ENCODE assay signal across 18 cellular contexts in the genomic region with DNA sequence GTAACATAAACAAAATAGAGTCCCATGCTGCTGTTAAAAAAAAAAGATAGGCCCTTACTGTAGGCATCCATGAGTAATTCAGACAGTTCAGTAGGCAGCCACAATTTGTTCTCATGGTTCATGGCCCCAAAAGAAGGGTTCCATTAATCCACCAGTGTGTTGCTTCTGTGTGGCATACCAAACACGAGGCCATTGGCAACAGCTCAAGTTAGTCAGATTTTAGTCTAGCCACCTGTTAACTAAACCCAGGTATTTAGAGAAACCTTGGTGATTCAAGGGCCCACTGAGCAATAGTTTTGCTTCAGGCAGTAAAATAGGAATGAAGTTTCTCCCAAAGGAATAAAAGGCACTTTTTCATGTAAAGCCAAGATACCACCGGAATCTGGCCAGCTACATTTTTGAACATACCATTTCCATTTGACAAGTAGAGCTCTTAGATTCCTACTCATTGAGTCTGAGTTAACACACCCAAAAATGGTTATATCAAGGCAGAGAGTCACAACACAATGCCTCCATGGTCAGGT.
DNase-seq lines count a peak whose midpoint lies in the region; ATAC-seq, FAIRE-seq and TF ChIP-seq lines count a peak whose summit lies in the region.
"Had no signal": no experiment of that assay in that cellular context is flagged by ENCODE, and none has a peak within 500 bp of the region (broad histone marks: within the 10 kb centered on the region; RNA-seq: fewer than 3 reads in every experiment).

No MANE protein-coding gene starts in this region.

- H3K27me3 ChIP-seq in bronchial epithelial cell (ENCODE audit: control insufficient read depth, insufficient read depth, low read length) (peaks cover 3% of the 10 kb centered on the region), foreskin keratinocyte (peaks cover 11% of the 10 kb centered on the region), MM.1S (replicated peaks; ENCODE audit: insufficient read depth, low read length) (no peaks in the 10 kb centered on the region)

- no peak for FAIRE-seq in bronchial epithelial cell (lab: Jason Lieb, UNC)
- FAIRE-seq: D721Med, G401.6, GM12891, GM19239, H1 had no signal

- H3K36me3 ChIP-seq in bronchial epithelial cell (ENCODE audit: control insufficient read depth, insufficient read depth, low read length) (no peaks in the 10 kb centered on the region), MM.1S (replicated peaks; ENCODE audit: insufficient read depth, low read length) (no peaks in the 10 kb centered on the region)

- TF ChIP-seq CTCF in RWPE1 (conservative IDR thresholded peaks at IDR 0.05; ENCODE audit: low read depth) (no peak), bronchial epithelial cell (IDR thresholded peaks at IDR 0.05; ENCODE audit: insufficient read depth, low read length, severe bottlenecking) (no peak), foreskin keratinocyte (conservative IDR thresholded peaks at IDR 0.05) (no peak), MM.1S (IDR thresholded peaks at IDR 0.05; ENCODE audit: low read length) (no peak)

- no peaks in the 10 kb centered on the region for H4K20me1 ChIP-seq in MM.1S (ENCODE audit: insufficient read depth, low read length)

- DNase-seq in RWPE1 (ENCODE audit: low spot score) (peak; percentile 16), bronchial epithelial cell (ENCODE audit: low read depth) (peak; percentile 34), foreskin keratinocyte (peak; percentile 67 to 96), renal cortical epithelial cell (ENCODE audit: low read depth) (peak; percentile 16), MM.1S (no peak)
- DNase-seq in activated CD4-positive, alpha-beta T cell treated with anti-CD3 and anti-CD28 coated beads for 1 hour = no peak
- DNase-seq: ACHN; Caco-2; CD4-positive, alpha-beta T cell; H9 had no signal

- no peaks in the 10 kb centered on the region for H3K79me2 ChIP-seq in MM.1S (ENCODE audit: low read length)

- no peaks in the 10 kb centered on the region for H3F3A ChIP-seq in MM.1S (ENCODE audit: insufficient read depth, low read length)

- H3K27ac ChIP-seq in RWPE1 = no peak overlapping the region
- H3K27ac ChIP-seq in foreskin keratinocyte = no peak overlapping the region
- no peak overlapping the region for H3K27ac ChIP-seq in MM.1S (ENCODE audit: low read length)
- H3K27ac ChIP-seq: C4-2B had no signal

- H2AFZ ChIP-seq in MM.1S (ENCODE audit: low read length) = no peak overlapping the region

- CTCF ChIA-PET in RWPE1 (lab: Yijun Ruan, JAX) = no interaction called here

- POLR2A ChIA-PET in RWPE1 (lab: Yijun Ruan, JAX; ENCODE audit: low non-redundant PET) = no interaction called here

- H3K4me2 ChIP-seq in MM.1S (ENCODE audit: low read depth, low read length) = no peak overlapping the region

- H3K9me2 ChIP-seq in MM.1S (replicated peaks; ENCODE audit: insufficient read depth, low read length) = no peaks in the 10 kb centered on the region

- ATAC-seq in foreskin keratinocyte = peak; percentile 83
- no peak for ATAC-seq in HG02970 (IDR thresholded peaks at IDR 0.05; ENCODE audit: low FRiP score, unreplicated experiment)
- ATAC-seq in HG02588 (IDR thresholded peaks at IDR 0.05; ENCODE audit: unreplicated experiment) = no peak

- peaks cover 18% of the 10 kb centered on the region for H3K4me1 ChIP-seq in foreskin keratinocyte
- no peaks in the 10 kb centered on the region for H3K4me1 ChIP-seq in MM.1S (ENCODE audit: low read length)
- H3K4me1 ChIP-seq: Caco-2 had no signal

- H3K4me3 ChIP-seq in bronchial epithelial cell (ENCODE audit: low read depth, low read length) = no peak overlapping the region
- H3K4me3 ChIP-seq in MM.1S (ENCODE audit: low read length) = no peak overlapping the region

- no peak overlapping the region for H3K9ac ChIP-seq in MM.1S (ENCODE audit: low read length)

- H3K9me3 ChIP-seq in MM.1S (replicated peaks; ENCODE audit: insufficient read depth, low read length) = no peaks in the 10 kb centered on the region
- H3K9me3 ChIP-seq: Caco-2 had no signal

Comparison
In these comparisons a context has a peak if more than half of its experiments do, and no peak if none do; other contexts are left out.
1. DNase-seq: peak in RWPE1 (single experiment), bronchial epithelial cell (single experiment), foreskin keratinocyte (2 of 2) and renal cortical epithelial cell (single experiment); none in activated CD4-positive, alpha-beta T cell treated with anti-CD3 and anti-CD28 coated beads for 1 hour (single experiment) and MM.1S (single experiment).